Comparison of ENCODE assay signal across 8 cellular contexts in the genomic region with DNA sequence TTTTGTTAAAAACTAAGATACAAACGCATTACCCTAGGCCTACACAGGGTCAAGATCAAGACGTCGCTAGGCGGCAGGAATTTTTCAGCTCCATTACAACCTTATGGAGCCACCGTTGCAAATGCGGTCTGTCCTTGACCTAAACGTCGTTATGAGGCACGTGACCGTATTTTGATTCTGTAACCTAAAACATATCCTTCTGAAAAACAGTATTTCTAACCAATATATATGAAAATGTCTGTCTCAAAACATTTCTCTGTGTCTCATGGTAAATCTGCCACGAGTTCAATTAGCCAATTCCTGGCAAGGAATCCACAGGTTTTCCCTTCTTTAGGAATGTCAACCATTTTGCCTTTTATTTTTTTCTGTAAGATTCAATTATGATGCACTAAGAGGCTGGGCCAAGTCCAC.
A peak's percentile ranks its signal among the peaks of the same experiment; 100 is the strongest.
DNase-seq lines count a peak whose midpoint lies in the region; ATAC-seq and TF ChIP-seq lines count a peak whose summit lies in the region.

No MANE protein-coding gene starts in this region.

- H3K9me2 ChIP-seq in SU-DHL-6 (replicated peaks; ENCODE audit: insufficient read depth, low read length): no peaks in the 10 kb centered on the region

- no peaks in the 10 kb centered on the region for H3K9me3 ChIP-seq in SU-DHL-6 (ENCODE audit: insufficient read depth, low read length)

- peaks cover 6% of the 10 kb centered on the region for H3K36me3 Mint-ChIP-seq in nephron progenitor cell (ENCODE audit: low read depth)

- peak overlapping the region; percentile 86 for H3K27ac ChIP-seq in SU-DHL-6 (ENCODE audit: low read depth, low read length)
- peak overlapping the region; percentile 100 for H3K27ac ChIP-seq in epithelial cell of prostate

- no peaks in the 10 kb centered on the region for H3K27me3 ChIP-seq in SU-DHL-6 (ENCODE audit: low read length)

- H3K4me3 Mint-ChIP-seq in nephron progenitor cell: peak overlapping the region; percentile 100

- H3K4me1 Mint-ChIP-seq in nephron progenitor cell: peaks cover 59% of the 10 kb centered on the region

- ATAC-seq in GM21526 (IDR thresholded peaks at IDR 0.05; ENCODE audit: low FRiP score, unreplicated experiment) (no peak), HG03354 (IDR thresholded peaks at IDR 0.05; ENCODE audit: poor library complexity, severe bottlenecking, unreplicated experiment) (no peak), HG02884 (IDR thresholded peaks at IDR 0.05; ENCODE audit: unreplicated experiment) (no peak)

- peak overlapping the region; percentile 97 for H3K27ac Mint-ChIP-seq in nephron progenitor cell

- H2AFZ ChIP-seq in SU-DHL-6 (ENCODE audit: low read depth, low read length, severe bottlenecking): peak overlapping the region; percentile 69

- DNase-seq in COLO829 (ENCODE audit: low spot score) (peak; percentile 11), HFF-Myc (ENCODE audit: extremely low read depth, low read depth) (no peak), epithelial cell of prostate (ENCODE audit: low read depth, low spot score) (no peak), nephron progenitor cell (no peak)

- H4K20me1 ChIP-seq in SU-DHL-6 (ENCODE audit: low read depth, low read length): peaks cover 7% of the 10 kb centered on the region; the same call in 1 of the 2 replicates

- H3K4me3 ChIP-seq in HFF-Myc (replicated peaks; ENCODE audit: low read depth, low read length) (peak overlapping the region; percentile 100), SU-DHL-6 (ENCODE audit: insufficient read depth, low read length, poor library complexity, severe bottlenecking) (peak overlapping the region; percentile 89)

- no peaks in the 10 kb centered on the region for H3K9me3 Mint-ChIP-seq in nephron progenitor cell

- no peaks in the 10 kb centered on the region for H3K27me3 Mint-ChIP-seq in nephron progenitor cell (ENCODE audit: low read depth, poor library complexity)

- no peaks in the 10 kb centered on the region for H3K36me3 ChIP-seq in SU-DHL-6 (ENCODE audit: low read length)

- peak overlapping the region; percentile 83 for H3K9ac ChIP-seq in SU-DHL-6 (ENCODE audit: low read length)

- peaks cover 29% of the 10 kb centered on the region for H3F3A ChIP-seq in SU-DHL-6 (ENCODE audit: insufficient read depth)

- peaks cover 57% of the 10 kb centered on the region for H3K79me2 ChIP-seq in SU-DHL-6 (ENCODE audit: insufficient read depth, low read length)

- TF ChIP-seq CTCF in HFF-Myc (IDR thresholded peaks at IDR 0.05; ENCODE audit: low read depth, low read length, missing control alignments): no peak
- TF ChIP-seq CTCF in SU-DHL-6 (IDR thresholded peaks at IDR 0.05; ENCODE audit: insufficient read depth, low read length, poor library complexity, severe bottlenecking): no peak
- TF ChIP-seq CTCF in nephron progenitor cell (IDR thresholded peaks at IDR 0.05): no peak

- peak overlapping the region; percentile 97 for H3K4me2 ChIP-seq in SU-DHL-6 (ENCODE audit: low read depth, low read length, poor library complexity, severe bottlenecking)
